Comparison of ENCODE assay signal across 2 cellular contexts in genomic region chr17:76815907-76816589, GRCh38. TPM values are rescaled to one million over a fixed set of nuclear protein-coding genes. Genes with fewer than 3 reads are reported as not detected.
"Had no signal": no experiment of that assay in that cellular context is flagged by ENCODE, and none has a peak within 500 bp of the region (broad histone marks: within the 10 kb centered on the region; RNA-seq: fewer than 3 reads in every experiment).

No MANE protein-coding gene starts in this region.

RNA-seq across cellular contexts. Expression of gene MGAT5B, which starts 52.2 kb away (rescaled TPM):
- total RNA-seq: gastrocnemius medialis, natural killer cell had no signal
